8 cellular contexts compared by ENCODE assay signal in the genomic region with DNA sequence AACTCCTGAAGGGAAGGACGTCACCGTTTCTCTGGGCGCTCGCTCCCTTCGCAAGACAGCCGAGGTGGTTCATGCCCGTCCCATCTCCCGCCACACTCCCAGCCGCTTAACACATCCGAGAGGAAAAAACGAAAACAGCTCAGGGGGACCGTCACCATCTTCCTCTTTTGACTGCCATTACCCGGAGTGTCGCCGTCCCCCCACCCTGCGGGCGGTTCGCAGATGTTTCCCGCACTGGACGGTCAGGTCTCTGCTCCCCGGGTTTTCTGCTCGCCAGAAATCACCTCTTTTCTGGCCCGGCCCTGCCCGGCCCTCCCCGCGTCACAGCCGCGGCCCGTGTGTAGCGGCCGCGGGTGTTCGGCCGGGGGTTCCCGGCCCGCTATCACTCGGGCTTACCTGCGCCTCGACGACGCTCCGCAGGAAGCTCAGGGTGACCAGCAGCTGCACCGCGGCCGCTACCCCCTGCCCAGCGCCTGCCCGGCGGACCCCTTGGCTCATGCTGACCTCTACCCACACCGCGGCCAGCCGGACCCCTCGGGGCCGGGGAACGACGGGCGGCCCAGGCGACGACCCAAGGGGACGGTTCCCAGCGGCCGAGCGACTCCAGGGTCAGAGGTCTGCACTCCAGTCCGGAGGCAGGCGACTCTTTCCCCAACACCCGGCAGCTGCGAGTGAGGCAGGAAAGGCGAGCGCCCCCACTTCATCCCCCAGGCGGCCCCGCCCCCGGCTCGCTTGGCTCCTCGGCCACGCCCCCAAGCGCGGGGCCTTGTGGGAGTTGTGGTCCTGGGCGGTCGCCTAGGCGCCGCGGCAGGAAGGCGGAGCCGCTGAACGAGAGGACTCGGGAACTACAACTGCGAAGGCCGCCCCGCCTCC. TPM values are rescaled to one million over a fixed set of nuclear protein-coding genes. Genes with fewer than 3 reads are reported as not detected.
DNase-seq lines count a peak whose midpoint lies in the region; ATAC-seq and TF ChIP-seq lines count a peak whose summit lies in the region.

A gene with protein sequence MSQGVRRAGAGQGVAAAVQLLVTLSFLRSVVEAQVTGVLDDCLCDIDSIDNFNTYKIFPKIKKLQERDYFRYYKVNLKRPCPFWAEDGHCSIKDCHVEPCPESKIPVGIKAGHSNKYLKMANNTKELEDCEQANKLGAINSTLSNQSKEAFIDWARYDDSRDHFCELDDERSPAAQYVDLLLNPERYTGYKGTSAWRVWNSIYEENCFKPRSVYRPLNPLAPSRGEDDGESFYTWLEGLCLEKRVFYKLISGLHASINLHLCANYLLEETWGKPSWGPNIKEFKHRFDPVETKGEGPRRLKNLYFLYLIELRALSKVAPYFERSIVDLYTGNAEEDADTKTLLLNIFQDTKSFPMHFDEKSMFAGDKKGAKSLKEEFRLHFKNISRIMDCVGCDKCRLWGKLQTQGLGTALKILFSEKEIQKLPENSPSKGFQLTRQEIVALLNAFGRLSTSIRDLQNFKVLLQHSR (minus strand): TSS at position 673 of the 873 bp plus-strand sequence. CDS start 175 bp downstream, at position 498.

- no peaks in the 10 kb centered on the region for H3K36me3 ChIP-seq in OCI-LY1 (ENCODE audit: insufficient read depth, low read length)
- H3K36me3 ChIP-seq in mucosa of descending colon (ENCODE audit: low read depth) = no peaks in the 10 kb centered on the region

- intact Hi-C loops in mucosa of descending colon (cut with DNase I, micrococcal nuclease) = no loop called here

- peaks cover 41% of the 10 kb centered on the region for H3K4me1 ChIP-seq in OCI-LY1 (ENCODE audit: insufficient read depth, low read length, severe bottlenecking)
- peaks cover 4% of the 10 kb centered on the region for H3K4me1 ChIP-seq in mucosa of descending colon (ENCODE audit: low read depth)

- peak within 1 kb of the TSS; percentile 66 for H3K27ac ChIP-seq in OCI-LY1 (ENCODE audit: low read depth, low read length, poor library complexity, severe bottlenecking)
- no peak within 1 kb of the TSS for H3K27ac ChIP-seq in epithelial cell of prostate

- DNase-seq in DMS114 treated with DMSO at 0.1 percent for 48 hours (lab: John Stamatoyannopoulos, UW; ENCODE audit: unreplicated experiment) (peak; percentile 80), HuH-7 (ENCODE audit: low spot score) (peak; percentile 89), activated T-cell treated with anti-CD3 and anti-CD28 coated beads for 24 hours (ENCODE audit: low read depth) (peak; percentile 96), epithelial cell of prostate (ENCODE audit: low read depth, low spot score) (peak; percentile 72), mucosa of descending colon (peak; percentile 98)
- DNase-seq in stimulated activated CD8-positive, alpha-beta memory T cell treated with anti-CD3 and anti-CD28 coated beads, Interleukin-4, amount 100 ng/mL, for 1 hour (ENCODE audit: low read depth in 2 of 2, low spot score in 1 of 2) = peak; percentile 91 to 95

- TF ChIP-seq CTCF in OCI-LY1 (IDR thresholded peaks at IDR 0.05; ENCODE audit: low read length) (no peak), mucosa of descending colon (IDR thresholded peaks at IDR 0.05) (no peak)

- H3K27me3 ChIP-seq in OCI-LY1 (ENCODE audit: insufficient read depth, low read length) = no peaks in the 10 kb centered on the region

- no peaks in the 10 kb centered on the region for H4K20me1 ChIP-seq in OCI-LY1 (ENCODE audit: insufficient read depth, low read length)

- peak within 1 kb of the TSS; percentile 38; the same call in 1 of the 2 replicates for H2AFZ ChIP-seq in OCI-LY1 (ENCODE audit: low read length)

- no peaks in the 10 kb centered on the region for H3K9me2 ChIP-seq in OCI-LY1 (ENCODE audit: low read depth, low read length)

- ATAC-seq in GM21526 (IDR thresholded peaks at IDR 0.05; ENCODE audit: low FRiP score, unreplicated experiment) (peak; percentile 84), mucosa of descending colon (peak; percentile 99)

- H3K9ac ChIP-seq in OCI-LY1 (ENCODE audit: low read length) = peak within 1 kb of the TSS; percentile 73

- H3K4me2 ChIP-seq in OCI-LY1 (ENCODE audit: low read length) = peak within 1 kb of the TSS; percentile 92

- H3K9me3 ChIP-seq in OCI-LY1 (ENCODE audit: low read length) (no peaks in the 10 kb centered on the region), mucosa of descending colon (no peaks in the 10 kb centered on the region)

- H3F3A ChIP-seq in OCI-LY1 (ENCODE audit: insufficient read depth, low read length) = no peaks in the 10 kb centered on the region

- H3K79me2 ChIP-seq in OCI-LY1 (ENCODE audit: insufficient read depth, low read length) = no peaks in the 10 kb centered on the region

- H3K4me3 ChIP-seq in OCI-LY1 (ENCODE audit: low read depth, low read length, poor library complexity, severe bottlenecking) = peak within 1 kb of the TSS; percentile 83
- peak within 1 kb of the TSS; percentile 76 for H3K4me3 ChIP-seq in mucosa of descending colon

RNA-seq across cellular contexts. Expression of the gene that starts here (rescaled TPM):
- total RNA-seq in mucosa of descending colon = 1 to 10 TPM; 1.6 to 8.4 (median 3.0) TPM
